ENCODE assay signal across 9 cellular contexts in the genomic region with DNA sequence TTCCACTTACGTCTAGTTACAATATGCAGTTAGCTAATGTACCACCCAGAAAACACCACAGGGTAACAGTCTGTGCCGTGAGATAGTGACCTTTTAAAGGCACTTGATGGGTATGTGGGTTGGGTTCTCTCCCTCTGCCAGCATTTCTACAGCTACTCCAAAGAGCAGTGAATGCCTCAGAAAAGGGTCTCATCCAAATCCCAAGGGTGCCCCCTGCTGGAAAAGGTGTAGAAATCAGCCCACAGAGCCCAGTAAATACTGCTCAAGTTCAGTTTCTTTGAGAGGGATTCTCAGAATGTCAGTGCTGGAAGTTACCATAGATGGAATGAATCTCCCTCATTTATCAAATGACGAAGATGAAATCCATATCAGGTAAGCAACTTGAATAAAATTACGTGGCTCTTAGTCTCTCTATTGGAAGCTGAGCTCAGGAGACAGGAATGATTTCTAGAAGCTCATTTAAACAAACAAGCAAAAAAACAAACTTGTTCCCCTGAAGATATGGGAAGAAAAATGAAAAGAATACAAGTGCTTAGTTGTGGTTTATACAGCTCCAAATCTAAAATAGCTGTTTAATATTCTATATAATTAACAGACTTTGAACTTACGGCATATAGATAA. TPM values are rescaled to one million over a fixed set of nuclear protein-coding genes. Genes with fewer than 3 reads are reported as not detected.
DNase-seq lines count a peak whose midpoint lies in the region; ATAC-seq, FAIRE-seq and TF ChIP-seq lines count a peak whose summit lies in the region.
"Had no signal": no experiment of that assay in that cellular context is flagged by ENCODE, and none has a peak within 500 bp of the region (broad histone marks: within the 10 kb centered on the region; RNA-seq: fewer than 3 reads in every experiment).

No MANE protein-coding gene starts in this region.

- H3K27ac ChIP-seq in CD4-positive, CD25-positive, alpha-beta regulatory T cell (ENCODE audit: insufficient read depth, low read length, poor library complexity, severe bottlenecking), result no peak overlapping the region
- H3K27ac ChIP-seq in OCI-LY1 (ENCODE audit: low read depth, low read length, poor library complexity, severe bottlenecking) (no peak overlapping the region), testis (no peak overlapping the region)

- peaks cover 0 to 2% (median 0%) of the 10 kb centered on the region in 7 donors for H3K9me3 Mint-ChIP-seq in CD4-positive, CD25-positive, alpha-beta regulatory T cell
- H3K9me3 Mint-ChIP-seq in neural crest cell, result no peaks in the 10 kb centered on the region

- intact Hi-C loops in testis (cut with DNase I; ENCODE audit: low total_unique reads), result no loop called here

- H3K4me3 ChIP-seq in CD4-positive, CD25-positive, alpha-beta regulatory T cell (ENCODE audit: low read depth, low read length), result no peak overlapping the region
- no peak overlapping the region for H3K4me3 ChIP-seq in OCI-LY1 (ENCODE audit: low read depth, low read length, poor library complexity, severe bottlenecking)
- H3K4me3 ChIP-seq in testis, result no peak overlapping the region

- H3K9me2 ChIP-seq in OCI-LY1 (ENCODE audit: low read depth, low read length), result no peaks in the 10 kb centered on the region

- H3K9me3 ChIP-seq in CD4-positive, CD25-positive, alpha-beta regulatory T cell (ENCODE audit: control insufficient read depth in 2 of 2, low read length in 2 of 2), result no peaks in the 10 kb centered on the region
- H3K9me3 ChIP-seq in OCI-LY1 (ENCODE audit: low read length) (no peaks in the 10 kb centered on the region), testis (no peaks in the 10 kb centered on the region)

- no peaks in the 10 kb centered on the region for H3K36me3 Mint-ChIP-seq in CD4-positive, CD25-positive, alpha-beta regulatory T cell
- peaks cover 23% of the 10 kb centered on the region for H3K36me3 Mint-ChIP-seq in neural crest cell (ENCODE audit: low read depth)

- TF ChIP-seq CTCF in OCI-LY1 (IDR thresholded peaks at IDR 0.05; ENCODE audit: low read length), result peak; percentile 86
- TF ChIP-seq CTCF in neural crest cell (conservative IDR thresholded peaks at IDR 0.05), result peak; percentile 84
- TF ChIP-seq CTCF in testis (IDR thresholded peaks at IDR 0.05), result peak; percentile 45 to 52 (median 47)

- peak; percentile 22 to 81 (median 54) for DNase-seq in CD4-positive, CD25-positive, alpha-beta regulatory T cell
- peak; percentile 45 for DNase-seq in GM19239 (ENCODE audit: insufficient read length, low spot score)
- peak; percentile 72 for DNase-seq in HK-2 (ENCODE audit: unreplicated experiment)
- DNase-seq in activated T-cell treated with anti-CD3 and anti-CD28 coated beads for 1 hour (ENCODE audit: low read depth), result peak; percentile 56
- peak; percentile 77 for DNase-seq in fibroblast of gingiva (ENCODE audit: low read depth)
- DNase-seq in neural crest cell (ENCODE audit: low read depth, low spot score), result peak; percentile 82
- DNase-seq in testis, result peak; percentile 57

- 44 to 53% methylated on average over 5 of the region's 5 CpGs for WGBS in testis, 2 donors

- H4K20me1 ChIP-seq in OCI-LY1 (ENCODE audit: insufficient read depth, low read length), result no peaks in the 10 kb centered on the region

- no peak overlapping the region for H3K4me3 Mint-ChIP-seq in CD4-positive, CD25-positive, alpha-beta regulatory T cell
- no peak overlapping the region for H3K4me3 Mint-ChIP-seq in neural crest cell

- no peak for TF ChIP-seq POLR2A in testis (IDR thresholded peaks at IDR 0.05)

- H2AFZ ChIP-seq in OCI-LY1 (ENCODE audit: low read length), result no peak overlapping the region

- H3K4me1 ChIP-seq in CD4-positive, CD25-positive, alpha-beta regulatory T cell (ENCODE audit: control insufficient read depth, insufficient read depth, low read length, poor library complexity, severe bottlenecking), result peaks cover 8% of the 10 kb centered on the region
- H3K4me1 ChIP-seq in OCI-LY1 (ENCODE audit: insufficient read depth, low read length, severe bottlenecking), result no peaks in the 10 kb centered on the region
- H3K4me1 ChIP-seq in testis, result no peaks in the 10 kb centered on the region

- ATAC-seq in CD4-positive, CD25-positive, alpha-beta regulatory T cell (ENCODE audit: low read depth in 2 of 2), result peak; percentile 52 to 75

- H3F3A ChIP-seq in OCI-LY1 (ENCODE audit: insufficient read depth, low read length), result no peaks in the 10 kb centered on the region

- peaks cover 6% of the 10 kb centered on the region for H3K27me3 ChIP-seq in CD4-positive, CD25-positive, alpha-beta regulatory T cell (ENCODE audit: control insufficient read depth, insufficient read depth, low read length)
- no peaks in the 10 kb centered on the region; the same call in 1 of the 2 replicates for H3K27me3 ChIP-seq in OCI-LY1 (ENCODE audit: insufficient read depth, low read length)
- no peaks in the 10 kb centered on the region for H3K27me3 ChIP-seq in testis

- no peak overlapping the region for H3K4me2 ChIP-seq in OCI-LY1 (ENCODE audit: low read length)

- H3K9ac ChIP-seq in OCI-LY1 (ENCODE audit: low read length), result no peak overlapping the region

- no peaks in the 10 kb centered on the region for H3K36me3 ChIP-seq in CD4-positive, CD25-positive, alpha-beta regulatory T cell (ENCODE audit: control insufficient read depth, insufficient read depth, low read length)
- H3K36me3 ChIP-seq in OCI-LY1 (ENCODE audit: insufficient read depth, low read length), result no peaks in the 10 kb centered on the region
- no peaks in the 10 kb centered on the region for H3K36me3 ChIP-seq in testis (ENCODE audit: low read depth, missing control alignments)

- H3K79me2 ChIP-seq in OCI-LY1 (ENCODE audit: insufficient read depth, low read length), result no peaks in the 10 kb centered on the region

- peaks cover 2 to 30% (median 9%) of the 10 kb centered on the region in 4 donors for H3K4me1 Mint-ChIP-seq in CD4-positive, CD25-positive, alpha-beta regulatory T cell
- peaks cover 28% of the 10 kb centered on the region for H3K4me1 Mint-ChIP-seq in neural crest cell

- H3K27ac Mint-ChIP-seq in CD4-positive, CD25-positive, alpha-beta regulatory T cell, result no peak overlapping the region
- H3K27ac Mint-ChIP-seq in neural crest cell (ENCODE audit: unreplicated experiment), result no peak overlapping the region

- FAIRE-seq in GM19239 (lab: Jason Lieb, UNC), result peak; percentile 97

- H3K27me3 Mint-ChIP-seq in CD4-positive, CD25-positive, alpha-beta regulatory T cell, result peaks cover 14% of the 10 kb centered on the region
- H3K27me3 Mint-ChIP-seq in neural crest cell (ENCODE audit: low read depth), result no peaks in the 10 kb centered on the region

RNA-seq across cellular contexts. Expression of gene RNF175, which starts 9.5 kb away (rescaled TPM):
- 2.1 TPM for total RNA-seq in CD4-positive, CD25-positive, alpha-beta regulatory T cell
- polyA plus RNA-seq in CD4-positive, CD25-positive, alpha-beta regulatory T cell, result 10 to 100 TPM in 2 of 4 donors, 1 to 10 TPM in 2; 5.7 to 17.3 (median 10.3) TPM
- 25.7 and 26.6 TPM in 2 replicates for total RNA-seq in neural crest cell
- under 1 TPM; 0.63 to 0.99 TPM for total RNA-seq in testis
- 3.0 TPM for polyA plus RNA-seq in testis (ENCODE audit: insufficient read depth, low read depth, low replicate concordance)
- total RNA-seq: activated CD8-positive, alpha-beta memory T cell treated with anti-CD3 and anti-CD28 coated beads for 36 hours had no signal

RNA-seq across cellular contexts. Expression of gene SFRP2, which starts 38.6 kb away (rescaled TPM):
- total RNA-seq in CD4-positive, CD25-positive, alpha-beta regulatory T cell, result not detected
- polyA plus RNA-seq in CD4-positive, CD25-positive, alpha-beta regulatory T cell, result not detected
- total RNA-seq in neural crest cell, result 197 and 203 TPM in 2 replicates
- total RNA-seq in testis, result 1 to 10 TPM in 1 of 2 donors, under 1 TPM in 1; 0.39 to 1.2 TPM
- 65.6 TPM for polyA plus RNA-seq in testis (ENCODE audit: insufficient read depth, low read depth, low replicate concordance)

Comparison
In these comparisons a context has a peak if more than half of its experiments do, and no peak if none do; other contexts are left out.
1. RNA of gene SFRP2, which starts 38.6 kb away (total RNA-seq): 197 to 203 TPM in neural crest cell; 0.39 to 1.2 TPM in testis and not detected in CD4-positive, CD25-positive, alpha-beta regulatory T cell (single experiment); every median in the first group is over 10 times any median in the second.
2. Peak in every context shown above with its lines, with median percentiles within 50 percentile points of each other: DNase-seq and CTCF ChIP-seq.